Comparison of ENCODE assay signal across 8 cellular contexts in the genomic region with DNA sequence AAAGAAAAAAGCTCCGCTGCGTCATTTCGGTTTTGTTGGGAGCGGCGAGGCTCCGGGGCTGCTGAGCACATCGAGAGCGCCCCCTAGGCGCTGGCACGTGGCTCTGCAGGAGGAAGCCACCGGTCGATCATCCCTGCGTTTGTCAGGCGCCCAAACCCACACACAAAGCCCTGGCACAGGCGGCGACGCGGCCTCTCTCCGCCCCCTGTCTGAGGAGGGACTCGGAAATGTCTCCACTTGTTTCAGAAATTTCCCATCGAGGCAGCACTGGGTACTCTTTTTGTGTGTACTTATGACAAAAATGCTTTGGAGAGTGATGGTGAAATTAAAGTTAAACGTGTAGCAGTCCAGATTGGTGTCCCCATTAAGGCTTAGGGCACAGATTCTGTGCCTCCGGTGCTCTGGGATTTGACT.
DNase-seq lines count a peak whose midpoint lies in the region; ATAC-seq, FAIRE-seq and TF ChIP-seq lines count a peak whose summit lies in the region.

No MANE protein-coding gene starts in this region.

- H3K27ac ChIP-seq in iPS-20b (ENCODE audit: low read length): no peak overlapping the region

- H3K9me3 ChIP-seq in iPS-20b (ENCODE audit: insufficient read depth, low read depth, low read length): no peaks in the 10 kb centered on the region

- H3K27me3 ChIP-seq in iPS-20b (ENCODE audit: insufficient read depth, low read length): peaks cover 26% of the 10 kb centered on the region

- H3K9ac ChIP-seq in iPS-20b (ENCODE audit: low read depth, low read length): peak overlapping the region; percentile 34; the same call in 1 of the 2 replicates

- no peaks in the 10 kb centered on the region for H3K36me3 ChIP-seq in iPS-20b (ENCODE audit: insufficient read depth, low read depth, low read length)

- TF ChIP-seq CTCF in D721Med (IDR thresholded peaks at IDR 0.05; ENCODE audit: insufficient read depth, missing control alignments): peak; percentile 82

- in situ Hi-C loops in KBM-7 (cut with MboI; ENCODE audit: low pct_unique_long_range_greater_than_20kb, low sequenced_read_pairs): no loop called here

- FAIRE-seq in D721Med (lab: Jason Lieb, UNC): no peak

- ATAC-seq in GM19467 (IDR thresholded peaks at IDR 0.05; ENCODE audit: unreplicated experiment) (peak; percentile 72), HG03521 (IDR thresholded peaks at IDR 0.05; ENCODE audit: unreplicated experiment) (no peak)

- H3K4me3 ChIP-seq in iPS-20b (ENCODE audit: low read length): peak overlapping the region; percentile 36; the same call in 1 of the 2 replicates

- DNase-seq in D721Med (ENCODE audit: insufficient read length, low spot score) (peak; percentile 24), KBM-7 (peak; percentile 82), OCI-M1 (lab: John Stamatoyannopoulos, UW) (peak; percentile 74), astrocyte of the hippocampus (ENCODE audit: low read depth, low spot score) (peak; percentile 82)
- peak in 3 of 4 experiments; percentile 1 to 10 (median 2) for DNase-seq in stimulated activated CD4-positive, alpha-beta T cell treated with anti-CD3 and anti-CD28 coated beads, Interleukin-1b, Interleukin-23, amount 100 ng/mL, for 24 hours (ENCODE audit: low read depth in 4 of 4, low spot score in 1 of 4)

- H3K4me1 ChIP-seq in iPS-20b (ENCODE audit: insufficient read depth, low read length): peaks cover 12% of the 10 kb centered on the region

Comparison
In these comparisons a context has a peak if more than half of its experiments do, and no peak if none do; other contexts are left out.
1. DNase-seq: peak in every context shown above with its lines; median percentile 82 in KBM-7; 82 in astrocyte of the hippocampus; 74 in OCI-M1; 24 in D721Med; 2 in stimulated activated CD4-positive, alpha-beta T cell treated with anti-CD3 and anti-CD28 coated beads, Interleukin-1b, Interleukin-23, amount 100 ng/mL, for 24 hours.